8 cellular contexts compared by ENCODE assay signal in the genomic region with DNA sequence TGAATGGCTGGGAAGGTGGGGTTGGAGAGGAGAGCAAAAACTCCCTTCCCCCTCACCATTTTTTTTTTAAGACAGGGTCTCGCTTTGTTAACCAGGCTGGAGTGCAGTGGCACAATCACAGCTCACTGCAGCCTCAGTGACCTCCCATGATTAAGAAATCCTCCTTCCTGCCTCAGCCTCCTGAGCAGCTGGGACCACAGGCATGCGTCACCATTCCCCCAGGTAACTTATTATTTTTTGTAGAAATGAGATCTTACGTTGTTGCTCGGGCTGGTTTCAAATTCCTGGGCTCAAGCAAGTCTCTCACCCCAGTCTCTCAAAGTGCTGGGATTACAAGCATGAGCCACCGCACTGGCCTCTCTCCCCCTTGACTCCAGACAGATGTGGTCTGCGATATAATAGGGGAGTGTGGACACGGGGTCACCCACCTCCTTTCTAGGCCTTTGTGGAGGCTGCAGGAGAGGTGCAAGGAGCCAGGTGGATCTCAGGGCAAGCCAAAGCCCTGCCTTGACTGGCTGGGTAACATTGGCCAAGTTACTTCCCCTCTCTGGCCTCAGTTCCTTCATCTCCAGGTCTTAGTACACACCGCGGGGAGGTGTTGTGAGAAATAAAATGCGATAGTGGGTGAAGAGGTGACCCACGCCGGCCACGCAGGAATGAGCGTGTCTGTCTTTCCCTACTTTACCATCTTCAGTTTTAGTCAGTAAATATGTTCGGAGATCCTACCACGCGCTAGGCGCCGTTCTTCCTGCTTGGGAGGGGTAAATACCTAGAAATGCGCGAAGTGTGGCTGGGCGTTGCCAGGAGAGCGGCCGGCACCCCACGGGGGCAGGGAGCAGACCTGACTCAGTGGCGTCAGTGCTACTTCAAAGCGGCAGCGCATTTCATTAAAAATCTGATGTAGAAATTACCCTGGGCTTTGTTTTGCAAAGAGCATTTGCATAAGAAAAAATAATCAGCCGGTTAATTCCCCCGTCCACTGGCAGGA. TPM values are rescaled to one million over a fixed set of nuclear protein-coding genes. Genes with fewer than 3 reads are reported as not detected.
DNase-seq lines count a peak whose midpoint lies in the region; ATAC-seq and TF ChIP-seq lines count a peak whose summit lies in the region.

No MANE protein-coding gene starts in this region.

- H3K4me1 ChIP-seq in colonic mucosa: no peaks in the 10 kb centered on the region
- H3K4me1 ChIP-seq in mucosa of stomach (ENCODE audit: control insufficient read depth, insufficient read depth, low read length): peaks cover 7% of the 10 kb centered on the region
- H3K4me1 ChIP-seq in vagina: peaks cover 9% of the 10 kb centered on the region

- intact Hi-C loops in colonic mucosa (cut with DNase I) (loop anchor here (5.0 kb wide), 1 partner anchor 94 kb away; no protein-coding TSS in a partner anchor), vagina (cut with DNase I) (loop anchor here (5.0 kb wide), 1 partner anchor 114 kb away; no protein-coding TSS in a partner anchor)

- H3K9me3 Mint-ChIP-seq in stimulated activated naive CD8-positive, alpha-beta T cell treated with anti-CD3 and anti-CD28 coated beads, Interleukin-15, Interleukin-2, amounts not matched to agents 100 ng/mL and 50 ng/mL, for 24 hours: no peaks in the 10 kb centered on the region

- no peak for ATAC-seq in stimulated activated naive CD8-positive, alpha-beta T cell treated with anti-CD3 and anti-CD28 coated beads, Interleukin-15, Interleukin-2, amounts not matched to agents 100 U/mL and 50 U/mL, for 24 hours
- ATAC-seq in HG03521 (IDR thresholded peaks at IDR 0.05; ENCODE audit: unreplicated experiment) (no peak), HG02970 (IDR thresholded peaks at IDR 0.05; ENCODE audit: low FRiP score, unreplicated experiment) (no peak)

- H3K9ac ChIP-seq in colonic mucosa (ENCODE audit: low read depth in 2 of 2, low read length in 2 of 2): no peak overlapping the region
- H3K9ac ChIP-seq in mucosa of stomach (ENCODE audit: low read length): no peak overlapping the region

- H3K27ac Mint-ChIP-seq in stimulated activated naive CD8-positive, alpha-beta T cell treated with anti-CD3 and anti-CD28 coated beads, Interleukin-15, Interleukin-2, amounts not matched to agents 100 ng/mL and 50 ng/mL, for 24 hours: no peak overlapping the region

- DNase-seq in stimulated activated naive CD8-positive, alpha-beta T cell treated with anti-CD3 and anti-CD28 coated beads, Interleukin-15, Interleukin-2, amounts not matched to agents 100 U/mL and 50 U/mL, for 24 hours: no peak
- DNase-seq in colonic mucosa (no peak), vagina (ENCODE audit: extremely low spot score in 2 of 2) (peak in 1 of 2 donors; percentile 77), erythroblast (lab: John Stamatoyannopoulos, UW) (no peak)

- H3K4me1 Mint-ChIP-seq in stimulated activated naive CD8-positive, alpha-beta T cell treated with anti-CD3 and anti-CD28 coated beads, Interleukin-15, Interleukin-2, amounts not matched to agents 100 ng/mL and 50 ng/mL, for 24 hours (ENCODE audit: low read depth): peaks cover 18% of the 10 kb centered on the region

- H3K36me3 ChIP-seq in colonic mucosa (no peaks in the 10 kb centered on the region), mucosa of stomach (ENCODE audit: control insufficient read depth, insufficient read depth, low read length) (no peaks in the 10 kb centered on the region), vagina (no peaks in the 10 kb centered on the region)

- peak overlapping the region; percentile 80 for H3K4me3 Mint-ChIP-seq in stimulated activated naive CD8-positive, alpha-beta T cell treated with anti-CD3 and anti-CD28 coated beads, Interleukin-15, Interleukin-2, amounts not matched to agents 100 ng/mL and 50 ng/mL, for 24 hours

- H3K27me3 ChIP-seq in colonic mucosa (peaks cover 15% of the 10 kb centered on the region), mucosa of stomach (ENCODE audit: control insufficient read depth, insufficient read depth, low read length) (peaks cover 42% of the 10 kb centered on the region), vagina (no peaks in the 10 kb centered on the region)

- H3K27ac ChIP-seq in colonic mucosa (no peak overlapping the region), vagina (peak overlapping the region; percentile 45)

- peaks cover 57% of the 10 kb centered on the region for H3K27me3 Mint-ChIP-seq in stimulated activated naive CD8-positive, alpha-beta T cell treated with anti-CD3 and anti-CD28 coated beads, Interleukin-15, Interleukin-2, amounts not matched to agents 100 ng/mL and 50 ng/mL, for 24 hours

- TF ChIP-seq POLR2A in vagina (IDR thresholded peaks at IDR 0.05) (no peak), erythroblast (IDR thresholded peaks at IDR 0.05; ENCODE audit: low read length) (no peak)

- H3K4me3 ChIP-seq in colonic mucosa (peak overlapping the region; percentile 39), mucosa of stomach (ENCODE audit: low read length) (peak overlapping the region; percentile 51), vagina (peak overlapping the region; percentile 34 to 52)

- no peak for TF ChIP-seq CTCF in colonic mucosa (IDR thresholded peaks at IDR 0.05)
- no peak for TF ChIP-seq CTCF in vagina (IDR thresholded peaks at IDR 0.05)

- H3K9me3 ChIP-seq in colonic mucosa (no peaks in the 10 kb centered on the region), mucosa of stomach (ENCODE audit: control insufficient read depth, low read length) (no peaks in the 10 kb centered on the region), vagina (no peaks in the 10 kb centered on the region)

- no peaks in the 10 kb centered on the region for H3K36me3 Mint-ChIP-seq in stimulated activated naive CD8-positive, alpha-beta T cell treated with anti-CD3 and anti-CD28 coated beads, Interleukin-15, Interleukin-2, amounts not matched to agents 100 ng/mL and 50 ng/mL, for 24 hours (ENCODE audit: low read depth)

RNA-seq across cellular contexts. Expression of a gene that starts 20.2 kb away (rescaled TPM):
- 1 to 10 TPM in 1 of 2 donors, under 1 TPM in 1; 0.77 to 1.2 TPM for total RNA-seq in colonic mucosa
- 4.7 TPM for total RNA-seq in vagina
